Comparison of ENCODE assay signal across 27 cellular contexts in genomic region chr12:31470462-31470861, GRCh38.
"Had no signal": no experiment of that assay in that cellular context is flagged by ENCODE, and none has a peak within 500 bp of the region (broad histone marks: within the 10 kb centered on the region; RNA-seq: fewer than 3 reads in every experiment).

No MANE protein-coding gene starts in this region.

- H2AFZ ChIP-seq: hepatocyte had no signal

- H3K27ac Mint-ChIP-seq: dendritic cell treated with granulocyte-macrophage colony-stimulating factor and Interleukin-4, amounts not matched to agents 40 ng/mL and 50 ng/mL, for 4 days; endodermal cell; natural killer cell; stimulated activated naive B cell treated with anti-CD40 and anti-IgM and Interleukin-4, amounts not matched to agents 10 μg/mL and 1 μg/mL and 100 μg/mL, for 72 hours; stimulated activated naive CD8-positive, alpha-beta T cell treated with anti-CD3 and anti-CD28 coated beads, Interleukin-15, Interleukin-2, amounts not matched to agents 100 ng/mL and 50 ng/mL, for 24 hours had no signal

- H3K4me3 Mint-ChIP-seq: dendritic cell treated with granulocyte-macrophage colony-stimulating factor and Interleukin-4, amounts not matched to agents 40 ng/mL and 50 ng/mL, for 4 days; endodermal cell; natural killer cell; neural crest cell; stimulated activated naive B cell treated with anti-CD40 and anti-IgM and Interleukin-4, amounts not matched to agents 10 μg/mL and 1 μg/mL and 100 μg/mL, for 72 hours; stimulated activated naive CD8-positive, alpha-beta T cell treated with anti-CD3 and anti-CD28 coated beads, Interleukin-15, Interleukin-2, amounts not matched to agents 100 ng/mL and 50 ng/mL, for 24 hours had no signal

- H3K27me3 Mint-ChIP-seq: dendritic cell treated with granulocyte-macrophage colony-stimulating factor and Interleukin-4, amounts not matched to agents 40 ng/mL and 50 ng/mL, for 4 days; progenitor cell of endocrine pancreas; stimulated activated naive B cell treated with anti-CD40 and anti-IgM and Interleukin-4, amounts not matched to agents 10 μg/mL and 1 μg/mL and 100 μg/mL, for 72 hours; stimulated activated naive CD8-positive, alpha-beta T cell treated with anti-CD3 and anti-CD28 coated beads, Interleukin-15, Interleukin-2, amounts not matched to agents 100 ng/mL and 50 ng/mL, for 24 hours had no signal

- ATAC-seq: esophagus mucosa; gastrocnemius medialis; heart left ventricle; left lung; natural killer cell; right lobe of liver; stimulated activated naive B cell treated with anti-CD40 and anti-IgM and Interleukin-4, amounts not matched to agents 10 μg/mL and 1 μg/mL and 100 μg/mL, for 72 hours; upper lobe of right lung had no signal

- H3K79me2 ChIP-seq: hepatocyte, parathyroid adenoma had no signal

- H3K4me1 Mint-ChIP-seq: natural killer cell had no signal

- H3K9me3 Mint-ChIP-seq: dendritic cell treated with granulocyte-macrophage colony-stimulating factor and Interleukin-4, amounts not matched to agents 40 ng/mL and 50 ng/mL, for 4 days; natural killer cell; stimulated activated naive CD8-positive, alpha-beta T cell treated with anti-CD3 and anti-CD28 coated beads, Interleukin-15, Interleukin-2, amounts not matched to agents 100 ng/mL and 50 ng/mL, for 24 hours had no signal

- H3K4me1 ChIP-seq: colonic mucosa, gastrocnemius medialis, left lung, suprapubic skin, transverse colon, upper lobe of right lung, uterus had no signal

- H3K4me2 ChIP-seq: hepatocyte had no signal

- H3K27ac ChIP-seq: colonic mucosa, epithelial cell of prostate, gastrocnemius medialis, heart left ventricle, hepatocyte, left lung, neutrophil, right lobe of liver, suprapubic skin, transverse colon, upper lobe of right lung, uterus had no signal

- H3K36me3 ChIP-seq: colonic mucosa, gastrocnemius medialis, heart left ventricle, left lung, neutrophil, right lobe of liver, suprapubic skin, transverse colon, upper lobe of right lung, uterus had no signal

- H3K36me3 Mint-ChIP-seq: natural killer cell had no signal

- H3K4me3 ChIP-seq: colonic mucosa, gastrocnemius medialis, heart left ventricle, hepatocyte, left lung, right lobe of liver, suprapubic skin, transverse colon, upper lobe of right lung, uterus had no signal

- DNase-seq: colonic mucosa; effector CD8-positive, alpha-beta T cell; endodermal cell; foreskin fibroblast; gastrocnemius medialis; heart left ventricle; kidney; left lung; natural killer cell; right lobe of liver; small intestine; stimulated activated CD4-positive, alpha-beta T cell treated with anti-CD3 and anti-CD28 coated beads, Interleukin-15, amount 100 ng/mL, for 24 hours; stimulated activated CD4-positive, alpha-beta T cell treated with anti-CD3 and anti-CD28 coated beads, Interleukin-2, amount 100 ng/mL, for 48 hours; stimulated activated naive B cell treated with anti-CD40 and anti-IgM and Interleukin-4, amounts not matched to agents 10 μg/mL and 1 μg/mL and 100 μg/mL, for 72 hours; transverse colon; upper lobe of right lung; uterus had no signal

- H3K9ac ChIP-seq: parathyroid adenoma had no signal

- H3K9me3 ChIP-seq: colonic mucosa, gastrocnemius medialis, heart left ventricle, left lung, neutrophil, right lobe of liver, suprapubic skin, transverse colon, upper lobe of right lung, uterus had no signal

- H3K27me3 ChIP-seq: colonic mucosa, gastrocnemius medialis, heart left ventricle, hepatocyte, left lung, neutrophil, right lobe of liver, suprapubic skin, transverse colon, upper lobe of right lung, uterus had no signal
